In the genomic region with DNA sequence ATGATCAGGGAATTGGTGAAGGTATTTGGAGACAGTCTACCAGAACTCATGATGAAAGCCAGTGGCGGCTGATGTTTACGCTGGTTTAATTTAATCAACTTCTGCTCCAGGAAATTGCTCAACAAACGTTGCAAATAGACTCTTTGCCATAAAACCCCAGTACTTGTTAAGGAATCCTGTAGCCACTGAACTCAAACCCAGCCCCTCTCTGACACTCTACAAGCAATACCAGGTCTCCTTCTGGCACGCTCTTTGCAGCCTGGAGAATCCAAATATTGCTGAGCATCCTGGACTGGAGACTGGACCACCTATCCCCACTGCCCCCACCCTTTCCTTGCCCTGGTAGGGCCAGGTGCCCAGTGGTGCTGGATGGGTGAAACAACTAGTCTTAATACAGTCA, we compare ENCODE assay signal across 24 cellular contexts.
"Had no signal": no experiment of that assay in that cellular context is flagged by ENCODE, and none has a peak within 500 bp of the region (broad histone marks: within the 10 kb centered on the region; RNA-seq: fewer than 3 reads in every experiment).

No MANE protein-coding gene starts in this region.

- H3K27ac ChIP-seq: KMS-11, RWPE1 had no signal

- ATAC-seq: HepG2, K562, Panc1, PC-3, SK-N-SH treated with all-trans-retinoic acid at 6 μM for 48 hours had no signal

- H3K4me2 ChIP-seq: KMS-11 had no signal

- FAIRE-seq: HepG2, K562 had no signal

- H3K9ac ChIP-seq: KMS-11 had no signal

- H3K4me3 ChIP-seq: K562 had no signal

- DNase-seq: Kasumi-1, MM.1S, NCI-H1048, NCI-H1105, NCI-H1417, NCI-H146, NCI-H1694 treated with DMSO at 0.1 percent for 48 hours, NCI-H1930, NCI-H2081, NCI-H2171, NCI-H226, NCI-H446, NCI-H510A, NCI-H524 treated with DMSO at 0.1 percent for 48 hours, NCI-H69, NCI-H774, PC-3, SHP77 had no signal
